In the genomic region with DNA sequence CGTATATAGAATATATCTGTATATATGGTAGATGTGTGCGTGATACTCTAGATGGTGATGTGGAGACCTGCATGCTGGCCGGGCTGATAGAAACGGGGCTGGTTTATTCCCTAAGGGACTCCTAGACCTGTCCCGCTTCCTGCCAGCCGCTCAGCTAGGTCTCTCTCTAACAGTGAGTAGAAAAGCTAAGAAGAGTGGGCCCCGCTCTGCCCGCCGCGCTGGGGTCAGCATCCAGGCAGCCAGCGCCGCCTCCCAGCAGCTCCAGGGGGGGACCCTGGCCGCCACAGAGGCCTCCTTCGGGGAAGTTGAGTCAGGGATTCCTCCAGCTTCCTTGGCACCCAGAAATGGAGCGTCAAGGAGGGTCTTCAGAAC, we compare ENCODE assay signal across 8 cellular contexts. TPM values are rescaled to one million over a fixed set of nuclear protein-coding genes. Genes with fewer than 3 reads are reported as not detected.
DNase-seq lines count a peak whose midpoint lies in the region; ATAC-seq, FAIRE-seq and TF ChIP-seq lines count a peak whose summit lies in the region.

No MANE protein-coding gene starts in this region.

- FAIRE-seq in D721Med (lab: Jason Lieb, UNC) (no peak), frontal cortex (lab: Jason Lieb, UNC) (no peak)

- TF ChIP-seq POLR2A in GM18526 (IDR thresholded peaks at IDR 0.05; ENCODE audit: extremely low read depth, insufficient read length) = peak; percentile 10

- peak overlapping the region in 1 of 2 donors; percentile 28 for H3K4me3 ChIP-seq in duodenal mucosa (ENCODE audit: low read depth in 1 of 2, low read length in 2 of 2)
- peak overlapping the region; percentile 4 for H3K4me3 ChIP-seq in rectal smooth muscle tissue (ENCODE audit: low read length)

- DNase-seq in KG1 (lab: John Stamatoyannopoulos, UW) (no peak), D721Med (ENCODE audit: insufficient read length, low spot score) (no peak), frontal cortex (ENCODE audit: low spot score in 2 of 2) (no peak), RPMI8226 (no peak)

- H3K27ac ChIP-seq in duodenal mucosa (ENCODE audit: low read depth, low read length) = peak overlapping the region; percentile 41
- H3K27ac ChIP-seq in rectal smooth muscle tissue (ENCODE audit: low read depth, low read length) = peak overlapping the region; percentile 73

- TF ChIP-seq CTCF in D721Med (IDR thresholded peaks at IDR 0.05; ENCODE audit: insufficient read depth, missing control alignments) = no peak

- ATAC-seq in HG03354 (IDR thresholded peaks at IDR 0.05; ENCODE audit: poor library complexity, severe bottlenecking, unreplicated experiment) = peak; percentile 54

- H3K36me3 ChIP-seq in duodenal mucosa (ENCODE audit: control insufficient read depth in 1 of 2, insufficient read depth in 2 of 2, low read length in 2 of 2) = no peaks in the 10 kb centered on the region
- H3K36me3 ChIP-seq in rectal smooth muscle tissue (ENCODE audit: control insufficient read depth, insufficient read depth, low read length) = no peaks in the 10 kb centered on the region

- no peaks in the 10 kb centered on the region for H3K27me3 ChIP-seq in duodenal mucosa (ENCODE audit: control insufficient read depth in 1 of 2, insufficient read depth in 2 of 2, low read length in 2 of 2)
- peaks cover 2% of the 10 kb centered on the region for H3K27me3 ChIP-seq in rectal smooth muscle tissue (ENCODE audit: control insufficient read depth, insufficient read depth, low read length)

- peak overlapping the region in 1 of 2 donors; percentile 35 for H3K9ac ChIP-seq in duodenal mucosa (ENCODE audit: low read depth in 1 of 2, low read length in 2 of 2)
- H3K9ac ChIP-seq in rectal smooth muscle tissue (ENCODE audit: low read length) = no peak overlapping the region

- H3K4me1 ChIP-seq in duodenal mucosa (ENCODE audit: control insufficient read depth in 1 of 2, insufficient read depth in 2 of 2, low read length in 2 of 2) (peaks cover 33 to 47% of the 10 kb centered on the region in 2 donors), rectal smooth muscle tissue (ENCODE audit: control insufficient read depth, insufficient read depth, low read length) (peaks cover 19% of the 10 kb centered on the region)

- no peaks in the 10 kb centered on the region for H3K9me3 ChIP-seq in duodenal mucosa (ENCODE audit: control insufficient read depth in 1 of 2, low read length in 2 of 2)

RNA-seq across cellular contexts. Expression of a gene that starts 9.4 kb away (rescaled TPM):
- 3.3 TPM for total RNA-seq in frontal cortex

RNA-seq across cellular contexts. Expression of a gene that starts 11.7 kb away (rescaled TPM):
- 2.4 TPM for total RNA-seq in frontal cortex

RNA-seq across cellular contexts. Expression of a gene that starts 26.9 kb away (rescaled TPM):
- total RNA-seq in frontal cortex = 1.6 TPM

RNA-seq across cellular contexts. Expression of a gene that starts 57.5 kb away (rescaled TPM):
- not detected for total RNA-seq in frontal cortex
